Comparison of ENCODE assay signal across 12 cellular contexts in genomic region chr1:117146570-117147340, GRCh38. TPM values are rescaled to one million over a fixed set of nuclear protein-coding genes. Genes with fewer than 3 reads are reported as not detected.
A peak's percentile ranks its signal among the peaks of the same experiment; 100 is the strongest.
DNase-seq lines count a peak whose midpoint lies in the region; ATAC-seq, FAIRE-seq and TF ChIP-seq lines count a peak whose summit lies in the region.
"Had no signal": no experiment of that assay in that cellular context is flagged by ENCODE, and none has a peak within 500 bp of the region (broad histone marks: within the 10 kb centered on the region; RNA-seq: fewer than 3 reads in every experiment).

No MANE protein-coding gene starts in this region.

- no peak overlapping the region for H2AK5ac ChIP-seq in H9 (ENCODE audit: insufficient read length, low read length)

- no peak overlapping the region for H3K23ac ChIP-seq in H9 (ENCODE audit: insufficient read length, low read depth, low read length)

- POLR2A ChIA-PET in AG04450 (lab: Yijun Ruan, JAX) = interaction anchor here (0.6 kb wide), 1 partner anchor 576 kb away, joined by 4 read pairs; no protein-coding TSS in a partner anchor

- H3K4me1 Mint-ChIP-seq in astrocyte (ENCODE audit: low read depth, unreplicated experiment) = peaks cover 22% of the 10 kb centered on the region
- H3K4me1 Mint-ChIP-seq in activated naive CD8-positive, alpha-beta T cell treated with anti-CD3 and anti-CD28 coated beads, Interleukin-2, amount 50 U/mL, for 24 hours = no peaks in the 10 kb centered on the region
- peaks cover 21 to 24% of the 10 kb centered on the region in 2 experiments for H3K4me1 Mint-ChIP-seq in H9
- H3K4me1 Mint-ChIP-seq: central memory CD8-positive, alpha-beta T cell; memory B cell had no signal

- H3K14ac ChIP-seq in H9 (ENCODE audit: insufficient read depth, low read length) = no peak overlapping the region

- H3K27me3 ChIP-seq in AG04450 (ENCODE audit: control insufficient read depth, insufficient read depth, low read length) = no peaks in the 10 kb centered on the region
- H3K27me3 ChIP-seq in astrocyte (ENCODE audit: insufficient read depth, low read length) = no peaks in the 10 kb centered on the region
- no peaks in the 10 kb centered on the region for H3K27me3 ChIP-seq in hepatocyte
- no peaks in the 10 kb centered on the region for H3K27me3 ChIP-seq in H9 (ENCODE audit: insufficient read depth, low read length)

- H3K9me3 ChIP-seq in AG04450 (ENCODE audit: control insufficient read depth, insufficient read depth, low read length) (no peaks in the 10 kb centered on the region; the same call in 1 of the 2 replicates), astrocyte (ENCODE audit: insufficient read depth, low read depth, low read length) (no peaks in the 10 kb centered on the region), hepatocyte (ENCODE audit: low read depth) (no peaks in the 10 kb centered on the region), H9 (ENCODE audit: control insufficient read depth, low read depth, low read length) (no peaks in the 10 kb centered on the region)

- no peaks in the 10 kb centered on the region for H3K9me2 ChIP-seq in hepatocyte (replicated peaks; ENCODE audit: insufficient read depth)

- peak overlapping the region; percentile 72 for H3K4me2 ChIP-seq in astrocyte (ENCODE audit: low read length)
- H3K4me2 ChIP-seq in hepatocyte = no peak overlapping the region
- no peak overlapping the region for H3K4me2 ChIP-seq in H9 (ENCODE audit: insufficient read depth, insufficient read length, low read length)

- no peaks in the 10 kb centered on the region for H3K23me2 ChIP-seq in H9 (ENCODE audit: insufficient read length, low read depth, low read length, poor library complexity, severe bottlenecking)

- H3K9ac ChIP-seq in astrocyte (ENCODE audit: low read length) (peak overlapping the region; percentile 71), H9 (ENCODE audit: extremely low read depth, insufficient read length, low read length) (no peak overlapping the region)

- no peak overlapping the region for H3T11ph ChIP-seq in H9 (ENCODE audit: low read length)

- WGBS in hepatocyte (ENCODE audit: low lambda C conversion rate, missing lambda C conversion rate) = 74% methylated on average over 8 of the region's 8 CpGs
- no CpG with 5 or more reads among the region's 8 CpGs for WGBS in H9 (ENCODE audit: extremely low coverage, insufficient read length, low lambda C conversion rate)

- no peaks in the 10 kb centered on the region for H3K36me3 ChIP-seq in astrocyte (ENCODE audit: insufficient read depth, low read length)
- H3K36me3 ChIP-seq in hepatocyte (replicated peaks; ENCODE audit: insufficient read depth, low read depth) = no peaks in the 10 kb centered on the region

- TF ChIP-seq CTCF in AG04450 (IDR thresholded peaks at IDR 0.05; ENCODE audit: low read depth, low read length) (no peak), astrocyte (IDR thresholded peaks at IDR 0.05; ENCODE audit: insufficient read depth, low read depth, low read length) (no peak), hepatocyte (IDR thresholded peaks at IDR 0.05; ENCODE audit: poor library complexity) (no peak), H9 (conservative IDR thresholded peaks at IDR 0.05) (no peak)

- H3K4me1 ChIP-seq in astrocyte (ENCODE audit: insufficient read depth, low read length) = peaks cover 24% of the 10 kb centered on the region
- peaks cover 23% of the 10 kb centered on the region for H3K4me1 ChIP-seq in hepatocyte (ENCODE audit: insufficient read depth)
- H3K4me1 ChIP-seq in H9 (ENCODE audit: insufficient read depth, low read length) = peaks cover 3% of the 10 kb centered on the region; the same call in 1 of the 2 replicates

- H3K36me3 Mint-ChIP-seq in astrocyte (ENCODE audit: low read depth, unreplicated experiment) = no peaks in the 10 kb centered on the region
- no peaks in the 10 kb centered on the region for H3K36me3 Mint-ChIP-seq in activated naive CD8-positive, alpha-beta T cell treated with anti-CD3 and anti-CD28 coated beads, Interleukin-2, amount 50 U/mL, for 24 hours (ENCODE audit: low read depth)
- H3K36me3 Mint-ChIP-seq in H9 (ENCODE audit: insufficient read depth in 1 of 3, low read depth in 3 of 3) = peaks cover 5 to 12% (median 9%) of the 10 kb centered on the region in 3 experiments; a peak in 6 of 7 replicates
- H3K36me3 Mint-ChIP-seq: memory B cell had no signal

- H3K79me2 ChIP-seq in astrocyte (ENCODE audit: insufficient read depth, low read length) (no peaks in the 10 kb centered on the region), hepatocyte (no peaks in the 10 kb centered on the region), H9 (ENCODE audit: insufficient read depth, low read length) (no peaks in the 10 kb centered on the region)

- H3K4me3 ChIP-seq in AG04450 (ENCODE audit: low read depth, low read length) (no peak overlapping the region), astrocyte (ENCODE audit: insufficient read depth, low read depth, low read length) (no peak overlapping the region), hepatocyte (no peak overlapping the region)

- H3K56ac ChIP-seq in H9 (ENCODE audit: insufficient read length, low read depth, low read length) = no peak overlapping the region

- no peak overlapping the region for H4K5ac ChIP-seq in H9 (ENCODE audit: insufficient read length, low read depth, low read length)

- no peaks in the 10 kb centered on the region for H3K79me1 ChIP-seq in H9 (ENCODE audit: insufficient read depth, low read depth, low read length, poor library complexity, severe bottlenecking)

- H2AFZ ChIP-seq in astrocyte (ENCODE audit: low read depth, low read length) (no peak overlapping the region), hepatocyte (no peak overlapping the region), H9 (ENCODE audit: low read length) (no peak overlapping the region)

- H3K4me3 Mint-ChIP-seq in astrocyte (ENCODE audit: unreplicated experiment) (no peak overlapping the region), H9 (no peak overlapping the region)
- no peak overlapping the region for H3K4me3 Mint-ChIP-seq in activated naive CD8-positive, alpha-beta T cell treated with anti-CD3 and anti-CD28 coated beads, Interleukin-2, amount 50 U/mL, for 24 hours
- H3K4me3 Mint-ChIP-seq: central memory CD8-positive, alpha-beta T cell; memory B cell; T-helper 17 cell had no signal

- peak overlapping the region; percentile 82 for H3K27ac Mint-ChIP-seq in astrocyte (ENCODE audit: unreplicated experiment)
- H3K27ac Mint-ChIP-seq in activated naive CD8-positive, alpha-beta T cell treated with anti-CD3 and anti-CD28 coated beads, Interleukin-2, amount 50 U/mL, for 24 hours = no peak overlapping the region
- no peak overlapping the region for H3K27ac Mint-ChIP-seq in H9
- H3K27ac Mint-ChIP-seq: memory B cell, T-helper 17 cell had no signal

- no peak overlapping the region for H2BK15ac ChIP-seq in H9 (ENCODE audit: low read depth, low read length)

- FAIRE-seq in astrocyte (lab: Jason Lieb, UNC) = peak; percentile 76

- peak; percentile 81 for DNase-seq in AG04450 (ENCODE audit: low read depth, low spot score)
- DNase-seq in HT1080 (ENCODE audit: low read depth) = peak; percentile 91
- DNase-seq in astrocyte (ENCODE audit: low read depth) = peak; percentile 95
- peak; percentile 54 for DNase-seq in hepatocyte (ENCODE audit: low spot score)
- no peak for DNase-seq in activated naive CD8-positive, alpha-beta T cell treated with anti-CD3 and anti-CD28 coated beads, Interleukin-2, amount 50 U/mL, for 24 hours
- DNase-seq in H9 = no peak
- DNase-seq in SHP77 (lab: John Stamatoyannopoulos, UW) = no peak
- DNase-seq: KBM-7, T-helper 17 cell had no signal

- no peak overlapping the region for H2BK20ac ChIP-seq in H9 (ENCODE audit: low read depth, low read length, poor library complexity, severe bottlenecking)

- H3K4ac ChIP-seq in H9 (ENCODE audit: low read depth, low read length) = no peak overlapping the region

- no peak overlapping the region for H2BK5ac ChIP-seq in H9 (ENCODE audit: insufficient read length, low read length)

- no peak overlapping the region for H3K18ac ChIP-seq in H9 (ENCODE audit: insufficient read length, low read depth, low read length)

- H3K9me3 Mint-ChIP-seq in astrocyte (ENCODE audit: unreplicated experiment) (peaks cover 6% of the 10 kb centered on the region), H9 (peaks cover 6 to 7% of the 10 kb centered on the region in 2 experiments; a peak in 4 of 5 replicates)
- peaks cover 3% of the 10 kb centered on the region for H3K9me3 Mint-ChIP-seq in activated naive CD8-positive, alpha-beta T cell treated with anti-CD3 and anti-CD28 coated beads, Interleukin-2, amount 50 U/mL, for 24 hours
- H3K9me3 Mint-ChIP-seq: central memory CD8-positive, alpha-beta T cell; memory B cell had no signal

- H2BK12ac ChIP-seq in H9 (ENCODE audit: insufficient read length, low read depth, low read length) = no peak overlapping the region

- H4K8ac ChIP-seq in H9 (replicated peaks; ENCODE audit: insufficient read length, low read depth, low read length) = no peak overlapping the region

- ATAC-seq in activated naive CD8-positive, alpha-beta T cell treated with anti-CD3 and anti-CD28 coated beads, Interleukin-2, amount 50 U/mL, for 24 hours = no peak
- no peak for ATAC-seq in GM18519 (IDR thresholded peaks at IDR 0.05; ENCODE audit: low FRiP score, unreplicated experiment)
- ATAC-seq: T-helper 17 cell had no signal

- no peak overlapping the region for H4K91ac ChIP-seq in H9 (ENCODE audit: insufficient read length, low read depth, low read length)

- H3K27ac ChIP-seq in AG04450 (ENCODE audit: low read depth, low read length) = peak overlapping the region; percentile 76
- peak overlapping the region; percentile 88 for H3K27ac ChIP-seq in astrocyte (ENCODE audit: low read depth, low read length)
- peak overlapping the region; percentile 38 for H3K27ac ChIP-seq in hepatocyte
- H3K27ac ChIP-seq in H9 (ENCODE audit: insufficient read length, low read depth, low read length) = no peak overlapping the region

- CTCF ChIA-PET in AG04450 (lab: Charles Lee) = interaction anchor here (1.2 to 4.7 kb wide), 3 partner anchors 18 to 138 kb away, joined by 3 to 31 read pairs (median 4); no protein-coding TSS in a partner anchor

- no peak overlapping the region for H2BK120ac ChIP-seq in H9 (ENCODE audit: low read depth, low read length, poor library complexity, severe bottlenecking)

- H3K27me3 Mint-ChIP-seq in astrocyte (ENCODE audit: low read depth, unreplicated experiment) = no peaks in the 10 kb centered on the region
- peaks cover 9% of the 10 kb centered on the region for H3K27me3 Mint-ChIP-seq in activated naive CD8-positive, alpha-beta T cell treated with anti-CD3 and anti-CD28 coated beads, Interleukin-2, amount 50 U/mL, for 24 hours
- no peaks in the 10 kb centered on the region for H3K27me3 Mint-ChIP-seq in H9 (ENCODE audit: low read depth)

- no peaks in the 10 kb centered on the region for H4K20me1 ChIP-seq in astrocyte (ENCODE audit: insufficient read depth, low read length)
- H4K20me1 ChIP-seq in hepatocyte (ENCODE audit: insufficient read depth, poor library complexity, severe bottlenecking) = no peaks in the 10 kb centered on the region
- H4K20me1 ChIP-seq in H9 (ENCODE audit: control insufficient read depth, insufficient read depth, insufficient read length) = no peaks in the 10 kb centered on the region

RNA-seq across cellular contexts. Expression of gene TRIM45, which starts 25.2 kb away (rescaled TPM):
- polyA plus RNA-seq in AG04450 (2011; rRNA removed) = 3.5 and 4.8 TPM in 2 replicates
- 3.1 and 3.6 TPM in 2 replicates for polyA minus RNA-seq in AG04450 (2011; rRNA and poly(A)+ RNA removed)
- total RNA-seq in HT1080 (2014; rRNA removed; shearing (Covaris generic)) = 2.0 and 3.7 TPM in 2 replicates
- 2.8 and 3.1 TPM in 2 replicates for polyA plus RNA-seq in HT1080 (2015; cell fraction: cytosol; rRNA removed)
- polyA plus RNA-seq in HT1080 (2015; cell fraction: nucleus; rRNA removed) = 18.2 and 22.0 TPM in 2 replicates
- total RNA-seq in astrocyte = 2.5 and 3.1 TPM in 2 replicates
- total RNA-seq in hepatocyte = 4.1 and 4.7 TPM in 2 replicates
- 3.0 and 4.3 TPM in 2 replicates for polyA plus RNA-seq in hepatocyte
- 10.3 and 11.7 TPM in 2 replicates for total RNA-seq in H9 (2021)

Comparison
In these comparisons a context has a peak if more than half of its experiments do, and no peak if none do; other contexts are left out.
1. DNase-seq: peak in AG04450 (single experiment), HT1080 (single experiment), astrocyte (single experiment) and hepatocyte (single experiment); none in activated naive CD8-positive, alpha-beta T cell treated with anti-CD3 and anti-CD28 coated beads, Interleukin-2, amount 50 U/mL, for 24 hours (single experiment), H9 (single experiment) and SHP77 (0 of 2).